20 cellular contexts compared by ENCODE assay signal in the genomic region with DNA sequence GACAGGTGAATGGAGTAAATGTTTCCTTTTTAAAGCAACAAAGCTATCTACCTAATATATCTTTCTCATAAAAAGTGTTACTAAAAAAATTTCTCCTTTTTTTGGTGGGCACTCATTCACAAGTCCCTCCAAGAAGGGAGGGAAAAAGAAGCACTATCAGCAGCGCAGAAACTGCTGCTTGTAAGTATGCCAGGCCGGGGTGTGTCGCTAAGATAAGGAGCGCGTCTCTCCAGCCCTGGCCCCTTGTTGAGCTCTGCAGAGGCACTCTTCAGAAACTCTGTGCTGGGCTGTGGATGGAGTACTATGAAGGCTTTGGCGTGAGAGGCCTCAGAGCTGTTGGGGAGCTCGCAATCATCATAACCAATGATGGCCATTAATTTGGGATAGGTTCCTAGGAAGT. TPM values are rescaled to one million over a fixed set of nuclear protein-coding genes. Genes with fewer than 3 reads are reported as not detected.
DNase-seq lines count a peak whose midpoint lies in the region; TF ChIP-seq lines count a peak whose summit lies in the region.
"Had no signal": no experiment of that assay in that cellular context is flagged by ENCODE, and none has a peak within 500 bp of the region (broad histone marks: within the 10 kb centered on the region; RNA-seq: fewer than 3 reads in every experiment).

No MANE protein-coding gene starts in this region.

- H3K9me3 Mint-ChIP-seq in activated naive CD8-positive, alpha-beta T cell treated with anti-CD3 and anti-CD28 coated beads for 36 hours, result no peaks in the 10 kb centered on the region
- H3K9me3 Mint-ChIP-seq in neural crest cell, result no peaks in the 10 kb centered on the region
- H3K9me3 Mint-ChIP-seq: IgD-negative memory B cell had no signal

- H3K27me3 Mint-ChIP-seq in activated naive CD8-positive, alpha-beta T cell treated with anti-CD3 and anti-CD28 coated beads for 36 hours, result no peaks in the 10 kb centered on the region
- H3K27me3 Mint-ChIP-seq in neural crest cell (ENCODE audit: low read depth), result no peaks in the 10 kb centered on the region
- H3K27me3 Mint-ChIP-seq: IgD-negative memory B cell had no signal

- peak overlapping the region; percentile 4 for H3K27ac Mint-ChIP-seq in activated naive CD8-positive, alpha-beta T cell treated with anti-CD3 and anti-CD28 coated beads for 36 hours
- H3K27ac Mint-ChIP-seq in neural crest cell (ENCODE audit: unreplicated experiment), result peak overlapping the region; percentile 78

- H3K4me1 Mint-ChIP-seq in activated naive CD8-positive, alpha-beta T cell treated with anti-CD3 and anti-CD28 coated beads for 36 hours, result no peaks in the 10 kb centered on the region
- peaks cover 5% of the 10 kb centered on the region for H3K4me1 Mint-ChIP-seq in neural crest cell

- peaks cover 6% of the 10 kb centered on the region for H3K36me3 Mint-ChIP-seq in activated naive CD8-positive, alpha-beta T cell treated with anti-CD3 and anti-CD28 coated beads for 36 hours
- H3K36me3 Mint-ChIP-seq in neural crest cell (ENCODE audit: low read depth), result peaks cover 9% of the 10 kb centered on the region

- no peak overlapping the region for H3K4me3 Mint-ChIP-seq in activated naive CD8-positive, alpha-beta T cell treated with anti-CD3 and anti-CD28 coated beads for 36 hours
- H3K4me3 Mint-ChIP-seq in neural crest cell, result no peak overlapping the region
- H3K4me3 Mint-ChIP-seq: IgD-negative memory B cell had no signal

- TF ChIP-seq CTCF in neural crest cell (conservative IDR thresholded peaks at IDR 0.05), result no peak

- peak; percentile 54 for DNase-seq in activated effector memory CD4-positive, alpha-beta T cell treated with anti-CD3 and anti-CD28 coated beads, Interleukin-2, amount 50 U/mL, for 16 hours
- no peak for DNase-seq in activated effector memory CD4-positive, alpha-beta T cell treated with Interleukin-2 at 50 U/mL for 16 hours
- DNase-seq in activated naive CD8-positive, alpha-beta T cell treated with anti-CD3 and anti-CD28 coated beads for 36 hours, result no peak
- no peak for DNase-seq in neural crest cell (ENCODE audit: low read depth, low spot score)
- no peak for DNase-seq in 8988T
- DNase-seq in LoVo (ENCODE audit: low spot score), result no peak
- no peak for DNase-seq in kidney glomerular epithelial cell (lab: John Stamatoyannopoulos, UW)
- DNase-seq: EL, GF-D8, Karpas-422, NCI-H1417, NCI-H1694 treated with DMSO at 0.1 percent for 48 hours, NCI-H2081 treated with DMSO at 0.1 percent for 48 hours, NCI-H2171 treated with DMSO at 0.1 percent for 48 hours, NCI-H524 treated with DMSO at 0.1 percent for 48 hours, PC-9, RPMI8226, SHP77 had no signal

RNA-seq across cellular contexts. Expression of a gene that starts 49.1 kb away (rescaled TPM):
- total RNA-seq in activated naive CD8-positive, alpha-beta T cell treated with anti-CD3 and anti-CD28 coated beads for 36 hours, result 10 to 100 TPM; 39.1 to 39.5 TPM
- 56.7 and 62.2 TPM in 2 replicates for total RNA-seq in neural crest cell

RNA-seq across cellular contexts. Expression of a gene that starts 49.1 kb away (rescaled TPM):
- 10 to 100 TPM; 91.6 to 92.0 TPM for total RNA-seq in activated naive CD8-positive, alpha-beta T cell treated with anti-CD3 and anti-CD28 coated beads for 36 hours
- total RNA-seq in neural crest cell, result 50.7 and 55.6 TPM in 2 replicates

RNA-seq across cellular contexts. Expression of a gene that starts 52.5 kb away (rescaled TPM):
- not detected for total RNA-seq in activated naive CD8-positive, alpha-beta T cell treated with anti-CD3 and anti-CD28 coated beads for 36 hours
- total RNA-seq in neural crest cell, result not detected in 2 replicates
- total RNA-seq: H1 had no signal
